In the genomic region with DNA sequence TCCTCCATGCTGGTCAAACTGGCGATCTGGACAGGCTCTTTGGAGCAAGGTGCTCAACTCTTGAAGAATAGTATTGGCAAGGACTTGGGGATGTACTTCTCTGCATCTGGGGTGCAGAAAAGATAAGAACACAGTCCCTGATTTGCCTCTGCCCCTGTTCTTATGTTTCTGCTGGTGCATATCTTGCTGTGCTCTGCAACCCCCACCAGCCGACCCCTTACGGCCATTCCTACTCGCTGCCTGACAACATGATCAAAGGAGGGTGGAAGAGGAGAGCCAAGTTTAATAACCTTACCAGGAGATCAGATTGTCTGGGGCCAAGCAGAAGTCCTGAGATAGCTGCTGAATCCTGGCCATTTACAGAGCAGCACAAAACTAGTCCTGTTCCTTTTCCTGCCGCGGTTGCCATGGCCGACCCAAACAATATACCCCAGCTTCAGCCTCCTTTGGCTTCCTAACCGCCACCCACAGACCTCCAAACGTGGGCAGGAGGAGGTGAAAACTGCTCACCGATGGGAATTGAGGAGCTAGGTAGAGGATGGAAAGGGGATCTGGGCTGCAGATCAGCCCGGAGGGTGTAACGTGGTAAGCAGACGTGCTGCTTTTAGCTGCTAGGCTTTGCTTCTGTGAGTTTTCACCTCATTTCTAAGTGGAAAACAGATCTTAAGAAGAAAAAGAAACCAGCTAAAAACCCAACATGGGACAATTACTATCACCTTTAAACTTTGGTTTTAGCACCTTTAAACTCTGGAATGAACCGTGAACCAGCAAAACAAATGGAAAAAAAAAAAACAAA, we compare ENCODE assay signal across 8 cellular contexts.
A peak's percentile ranks its signal among the peaks of the same experiment; 100 is the strongest.
DNase-seq lines count a peak whose midpoint lies in the region; ATAC-seq lines count a peak whose summit lies in the region.

No MANE protein-coding gene starts in this region.

- ATAC-seq in HG02938 (IDR thresholded peaks at IDR 0.05; ENCODE audit: unreplicated experiment) = peak; percentile 45
- ATAC-seq in stimulated activated naive B cell treated with anti-CD40 and anti-IgM and Interleukin-4, amounts not matched to agents 10 μg/mL and 1 μg/mL and 100 μg/mL, for 72 hours (replicated peaks) = peak; percentile 24 to 27
- no peak for ATAC-seq in GM21737 (IDR thresholded peaks at IDR 0.05; ENCODE audit: unreplicated experiment)
- no peak for ATAC-seq in GM18873 (IDR thresholded peaks at IDR 0.05; ENCODE audit: low FRiP score, unreplicated experiment)

- no peak for DNase-seq in activated T-helper 2 cell treated with anti-CD3 and anti-CD28 coated beads, Interferon-gamma antibody, Interleukin-2, Interleukin-4, amounts not matched to agents 10 μg/mL and 5 μg/mL and 100 μg/mL, durations not matched to agents 14 hours and 24 hours and 36 hours (ENCODE audit: low spot score)
- DNase-seq in stimulated activated naive B cell treated with anti-CD40 and anti-IgM and Interleukin-4, amounts not matched to agents 10 μg/mL and 1 μg/mL and 100 μg/mL, for 72 hours = no peak
- DNase-seq in COLO829 (ENCODE audit: low spot score) = no peak
- DNase-seq in effector CD4-positive, alpha-beta T cell = no peak

- peaks cover 27% of the 10 kb centered on the region for H3K36me3 Mint-ChIP-seq in activated T-helper 2 cell treated with anti-CD3 and anti-CD28 coated beads, Interferon-gamma antibody, Interleukin-2, Interleukin-4, amounts not matched to agents 10 μg/mL and 5 μg/mL and 100 μg/mL, durations not matched to agents 14 hours and 24 hours and 36 hours (ENCODE audit: low read depth)
- H3K36me3 Mint-ChIP-seq in stimulated activated naive B cell treated with anti-CD40 and anti-IgM and Interleukin-4, amounts not matched to agents 10 μg/mL and 1 μg/mL and 100 μg/mL, for 72 hours = peaks cover 21 to 28% of the 10 kb centered on the region in 2 donors

- H3K4me3 ChIP-seq in iPS-18c (ENCODE audit: insufficient read depth, low read depth, low read length) = peak overlapping the region; percentile 15; the same call in 1 of the 2 replicates

- H3K4me1 Mint-ChIP-seq in activated T-helper 2 cell treated with anti-CD3 and anti-CD28 coated beads, Interferon-gamma antibody, Interleukin-2, Interleukin-4, amounts not matched to agents 10 μg/mL and 5 μg/mL and 100 μg/mL, durations not matched to agents 14 hours and 24 hours and 36 hours (ENCODE audit: low read depth) = peaks cover 74% of the 10 kb centered on the region
- peaks cover 45 to 77% of the 10 kb centered on the region in 2 donors for H3K4me1 Mint-ChIP-seq in stimulated activated naive B cell treated with anti-CD40 and anti-IgM and Interleukin-4, amounts not matched to agents 10 μg/mL and 1 μg/mL and 100 μg/mL, for 72 hours

- H3K4me3 Mint-ChIP-seq in activated T-helper 2 cell treated with anti-CD3 and anti-CD28 coated beads, Interferon-gamma antibody, Interleukin-2, Interleukin-4, amounts not matched to agents 10 μg/mL and 5 μg/mL and 100 μg/mL, durations not matched to agents 14 hours and 24 hours and 36 hours (ENCODE audit: low read depth) = peak overlapping the region; percentile 80
- H3K4me3 Mint-ChIP-seq in stimulated activated naive B cell treated with anti-CD40 and anti-IgM and Interleukin-4, amounts not matched to agents 10 μg/mL and 1 μg/mL and 100 μg/mL, for 72 hours = peak overlapping the region; percentile 76 to 77

- intact Hi-C loops in activated T-helper 2 cell treated with anti-CD3 and anti-CD28 coated beads, Interferon-gamma antibody, Interleukin-2, Interleukin-4, amounts not matched to agents 10 μg/mL and 5 μg/mL and 100 μg/mL, durations not matched to agents 14 hours and 24 hours and 36 hours (cut with micrococcal nuclease) = no loop called here

- peak overlapping the region; percentile 95 for H3K27ac Mint-ChIP-seq in activated T-helper 2 cell treated with anti-CD3 and anti-CD28 coated beads, Interferon-gamma antibody, Interleukin-2, Interleukin-4, amounts not matched to agents 10 μg/mL and 5 μg/mL and 100 μg/mL, durations not matched to agents 14 hours and 24 hours and 36 hours
- peak overlapping the region; percentile 88 for H3K27ac Mint-ChIP-seq in stimulated activated naive B cell treated with anti-CD40 and anti-IgM and Interleukin-4, amounts not matched to agents 10 μg/mL and 1 μg/mL and 100 μg/mL, for 72 hours

- no peaks in the 10 kb centered on the region for H3K27me3 Mint-ChIP-seq in activated T-helper 2 cell treated with anti-CD3 and anti-CD28 coated beads, Interferon-gamma antibody, Interleukin-2, Interleukin-4, amounts not matched to agents 10 μg/mL and 5 μg/mL and 100 μg/mL, durations not matched to agents 14 hours and 24 hours and 36 hours (ENCODE audit: low read depth)
- H3K27me3 Mint-ChIP-seq in stimulated activated naive B cell treated with anti-CD40 and anti-IgM and Interleukin-4, amounts not matched to agents 10 μg/mL and 1 μg/mL and 100 μg/mL, for 72 hours = no peaks in the 10 kb centered on the region

- H3K9me3 ChIP-seq in iPS-18c (ENCODE audit: control insufficient read depth, insufficient read depth, low read length) = peaks cover 3% of the 10 kb centered on the region

- peaks cover 3% of the 10 kb centered on the region for H3K9me3 Mint-ChIP-seq in activated T-helper 2 cell treated with anti-CD3 and anti-CD28 coated beads, Interferon-gamma antibody, Interleukin-2, Interleukin-4, amounts not matched to agents 10 μg/mL and 5 μg/mL and 100 μg/mL, durations not matched to agents 14 hours and 24 hours and 36 hours
- no peaks in the 10 kb centered on the region for H3K9me3 Mint-ChIP-seq in stimulated activated naive B cell treated with anti-CD40 and anti-IgM and Interleukin-4, amounts not matched to agents 10 μg/mL and 1 μg/mL and 100 μg/mL, for 72 hours

Comparison
In these comparisons a context has a peak if more than half of its experiments do, and no peak if none do; other contexts are left out.
1. ATAC-seq: peak in HG02938 (single experiment) and stimulated activated naive B cell treated with anti-CD40 and anti-IgM and Interleukin-4, amounts not matched to agents 10 μg/mL and 1 μg/mL and 100 μg/mL, for 72 hours (2 of 2); none in GM21737 (single experiment) and GM18873 (single experiment).